Comparison of ENCODE assay signal across 8 cellular contexts in genomic region chr2:230798769-230799399, GRCh38.
DNase-seq lines count a peak whose midpoint lies in the region; FAIRE-seq and TF ChIP-seq lines count a peak whose summit lies in the region.

No MANE protein-coding gene starts in this region.

- H3K9me3 ChIP-seq in endothelial cell of umbilical vein (replicated peaks; ENCODE audit: control insufficient read depth, insufficient read depth, low read length): no peaks in the 10 kb centered on the region
- peaks cover 0 to 7% of the 10 kb centered on the region in 2 donors for H3K9me3 ChIP-seq in neuronal stem cell (replicated peaks in 1 of 2; ENCODE audit: control insufficient read depth in 2 of 2, insufficient read depth in 1 of 2, low read depth in 1 of 2, low read length in 2 of 2)

- no peaks in the 10 kb centered on the region for H3K9me1 ChIP-seq in endothelial cell of umbilical vein (replicated peaks; ENCODE audit: control insufficient read depth, extremely low read depth, insufficient read depth, low read length)

- no peaks in the 10 kb centered on the region for H3K79me1 ChIP-seq in neuronal stem cell (ENCODE audit: low read depth, low read length)

- H3K4me3 ChIP-seq in NB4 (ENCODE audit: low read depth, low read length) (no peak overlapping the region), endothelial cell of umbilical vein (replicated peaks in 1 of 3; ENCODE audit: insufficient read depth in 1 of 3, low read depth in 1 of 3, low read length in 3 of 3) (no peak overlapping the region), neuronal stem cell (ENCODE audit: low read length in 2 of 2) (no peak overlapping the region)

- H4K20me1 ChIP-seq in endothelial cell of umbilical vein (replicated peaks; ENCODE audit: control insufficient read depth, extremely low read depth, insufficient read depth, low read length): no peaks in the 10 kb centered on the region

- peaks cover 19% of the 10 kb centered on the region for H3K79me2 ChIP-seq in endothelial cell of umbilical vein (ENCODE audit: control insufficient read depth, insufficient read depth, low read length)

- TF ChIP-seq CTCF in NB4 (IDR thresholded peaks at IDR 0.05; ENCODE audit: low read depth, low read length) (peak; percentile 66), endothelial cell of umbilical vein (IDR thresholded peaks at IDR 0.05; ENCODE audit: extremely low read depth in 1 of 2, insufficient read depth in 1 of 2, low read depth in 1 of 2, low read length in 2 of 2) (peak; percentile 35 to 54)

- no TSS peak for BruUV-seq in endothelial cell of umbilical vein (replicated peaks; lab: Mats Ljungman, UMichigan)

- H3K36me3 ChIP-seq in endothelial cell of umbilical vein (ENCODE audit: control insufficient read depth in 2 of 2, extremely low read depth in 1 of 2, insufficient read depth in 2 of 2, low read length in 2 of 2) (peaks cover 0 to 3% of the 10 kb centered on the region in 2 experiments), neuronal stem cell (replicated peaks in 1 of 2; ENCODE audit: control insufficient read depth in 2 of 2, insufficient read depth in 2 of 2, low read length in 2 of 2) (peaks cover 8 to 46% of the 10 kb centered on the region in 2 donors)

- no peak overlapping the region for H4K91ac ChIP-seq in neuronal stem cell (ENCODE audit: low read depth, low read length, poor library complexity)

- DNase-seq in EH (ENCODE audit: low read depth): peak; percentile 67
- peak; percentile 77 for DNase-seq in NB4 (ENCODE audit: low read depth)
- DNase-seq in endothelial cell of umbilical vein (ENCODE audit: low read depth, low spot score): peak; percentile 74
- DNase-seq in neuronal stem cell (ENCODE audit: low spot score): peak; percentile 17
- no peak for DNase-seq in NCI-H187 (lab: John Stamatoyannopoulos, UW)
- no peak for DNase-seq in retina

- H3K4me1 ChIP-seq in endothelial cell of umbilical vein (ENCODE audit: control insufficient read depth, extremely low read depth, insufficient read depth, low read length) (peaks cover 23% of the 10 kb centered on the region), neuronal stem cell (ENCODE audit: control insufficient read depth in 2 of 2, insufficient read depth in 1 of 2, low read depth in 1 of 2, low read length in 2 of 2) (peaks cover 0 to 1% of the 10 kb centered on the region in 2 donors)

- no peak overlapping the region for H4K8ac ChIP-seq in neuronal stem cell (ENCODE audit: low read depth, low read length)

- no peak for TF ChIP-seq POLR2A in NB4 (IDR thresholded peaks at IDR 0.05; ENCODE audit: extremely low read depth, insufficient read length)
- no peak for TF ChIP-seq POLR2A in endothelial cell of umbilical vein (IDR thresholded peaks at IDR 0.05; ENCODE audit: low read depth, low read length)

- no peak overlapping the region for H3K9ac ChIP-seq in endothelial cell of umbilical vein (replicated peaks; ENCODE audit: extremely low read depth, insufficient read depth, low read length)
- H3K9ac ChIP-seq in neuronal stem cell (ENCODE audit: low read depth, low read length, poor library complexity): no peak overlapping the region

- dilution Hi-C loops in endothelial cell of umbilical vein (cut with MboI; ENCODE audit: extremely low pct_ligation_motif_present, low sequenced_read_pairs): no loop called here

- no peak overlapping the region for H3K18ac ChIP-seq in neuronal stem cell (ENCODE audit: low read length)

- POLR2A ChIA-PET in endothelial cell of umbilical vein (lab: Charles Lee): no interaction called here

- no peak overlapping the region for H2BK12ac ChIP-seq in neuronal stem cell (ENCODE audit: low read length)

- H2BK120ac ChIP-seq in neuronal stem cell (ENCODE audit: low read depth, low read length): no peak overlapping the region

- intact Hi-C loops in endothelial cell of umbilical vein (cut with micrococcal nuclease): loop anchor here (1.0 kb wide), 3 partner anchors 87 to 791 kb away; partner anchors contain the start of gene CAB39

- H2AFZ ChIP-seq in endothelial cell of umbilical vein (ENCODE audit: low read depth, low read length): no peak overlapping the region
- H2AFZ ChIP-seq in neuronal stem cell (ENCODE audit: low read length): no peak overlapping the region

- FAIRE-seq in A204.1 (lab: Jason Lieb, UNC) (peak; percentile 84), TTC549 (lab: Jason Lieb, UNC) (peak; percentile 49), endothelial cell of umbilical vein (lab: Jason Lieb, UNC) (peak; percentile 26)

- H3K23ac ChIP-seq in neuronal stem cell (ENCODE audit: low read depth, low read length, poor library complexity): no peak overlapping the region

- H2AK5ac ChIP-seq in neuronal stem cell (ENCODE audit: low read depth, low read length): no peak overlapping the region

- no CpG with 5 or more reads among the region's 4 CpGs for WGBS in neuronal stem cell (ENCODE audit: extremely low coverage in 2 of 2, insufficient read length in 2 of 2, insufficient replicate concordance in 1 of 2), 2 donors

- H2BK15ac ChIP-seq in neuronal stem cell (ENCODE audit: low read length): no peak overlapping the region

- H3K4me2 ChIP-seq in endothelial cell of umbilical vein (ENCODE audit: insufficient read depth, low read length): no peak overlapping the region
- no peak overlapping the region for H3K4me2 ChIP-seq in neuronal stem cell (ENCODE audit: insufficient read depth, low read length, poor library complexity, severe bottlenecking)

- no peak overlapping the region for H3K27ac ChIP-seq in endothelial cell of umbilical vein (ENCODE audit: insufficient read depth, low read depth, low read length)
- no peak overlapping the region for H3K27ac ChIP-seq in neuronal stem cell (replicated peaks; ENCODE audit: low read length)

- no peaks in the 10 kb centered on the region for H3K27me3 ChIP-seq in endothelial cell of umbilical vein (ENCODE audit: control insufficient read depth in 2 of 2, insufficient read depth in 2 of 2, low read length in 2 of 2)
- no peaks in the 10 kb centered on the region for H3K27me3 ChIP-seq in neuronal stem cell (ENCODE audit: control insufficient read depth in 3 of 3, insufficient read depth in 3 of 3, low read depth in 1 of 3, low read length in 3 of 3)

- H3K14ac ChIP-seq in neuronal stem cell (ENCODE audit: low read length): no peak overlapping the region

- no peak overlapping the region for H2BK5ac ChIP-seq in neuronal stem cell (ENCODE audit: low read length)

- H3K4ac ChIP-seq in neuronal stem cell (ENCODE audit: low read length): no peak overlapping the region

- CTCF ChIA-PET in endothelial cell of umbilical vein (lab: Charles Lee): interaction anchor here (0.5 to 5.5 kb wide), 57 partner anchors 10 to 998 kb away, joined by 3 to 107 read pairs (median 5); partner anchors contain the start of gene CAB39

TF ChIP-seq in endothelial cell of umbilical vein, 7 proteins besides CTCF, POLR2A, EP300 and RAD21:
- no peak for TF ChIP-seq GATA2 (IDR thresholded peaks at IDR 0.05; ENCODE audit: insufficient read depth, insufficient read length, low read depth, low read length)
- TF ChIP-seq MAX (IDR thresholded peaks at IDR 0.05; ENCODE audit: insufficient read depth, insufficient read length): no peak
- no peak for TF ChIP-seq MYC (IDR thresholded peaks at IDR 0.05; ENCODE audit: low read depth, low read length)
- TF ChIP-seq FOS (IDR thresholded peaks at IDR 0.05; ENCODE audit: borderline replicate concordance, insufficient read depth, low read length): no peak
- TF ChIP-seq POLR2AphosphoS5 (IDR thresholded peaks at IDR 0.05; ENCODE audit: insufficient read depth, low read depth, low read length): no peak
- TF ChIP-seq EZH2 (IDR thresholded peaks at IDR 0.05; ENCODE audit: borderline replicate concordance, low read depth, low read length, severe bottlenecking): no peak
- no peak for TF ChIP-seq JUN (IDR thresholded peaks at IDR 0.05; ENCODE audit: borderline replicate concordance, insufficient read depth, insufficient read length, low read depth)

Comparison
In these comparisons a context has a peak if more than half of its experiments do, and no peak if none do; other contexts are left out.
1. DNase-seq: peak in EH (single experiment), NB4 (single experiment), endothelial cell of umbilical vein (single experiment) and neuronal stem cell (single experiment); none in NCI-H187 (0 of 2) and retina (single experiment).